Comparison of ENCODE assay signal across 9 cellular contexts in genomic region chr1:100188617-100189016, GRCh38. TPM values are rescaled to one million over a fixed set of nuclear protein-coding genes. Genes with fewer than 3 reads are reported as not detected.
A peak's percentile ranks its signal among the peaks of the same experiment; 100 is the strongest.
DNase-seq lines count a peak whose midpoint lies in the region; ATAC-seq and TF ChIP-seq lines count a peak whose summit lies in the region.
"Had no signal": no experiment of that assay in that cellular context is flagged by ENCODE, and none has a peak within 500 bp of the region (broad histone marks: within the 10 kb centered on the region; RNA-seq: fewer than 3 reads in every experiment).

No MANE protein-coding gene starts in this region.

- no peak overlapping the region for H2AFZ ChIP-seq in fibroblast of lung (ENCODE audit: low read length)

- H4K20me1 ChIP-seq in fibroblast of lung (ENCODE audit: control insufficient read depth, extremely low read depth, insufficient read depth, low read length): no peaks in the 10 kb centered on the region

- H3K9ac ChIP-seq in fibroblast of lung (ENCODE audit: insufficient read depth, low read length) (no peak overlapping the region), skeletal muscle tissue (ENCODE audit: low read depth in 1 of 3, low read length in 3 of 3) (peak overlapping the region; percentile 55 to 66 (median 60))

- H3K36me3 ChIP-seq in fibroblast of lung (ENCODE audit: control insufficient read depth, insufficient read depth, low read length): no peaks in the 10 kb centered on the region
- no peaks in the 10 kb centered on the region for H3K36me3 ChIP-seq in skeletal muscle tissue (ENCODE audit: control insufficient read depth in 3 of 3, insufficient read depth in 3 of 3, low read length in 3 of 3)

- no peak for ATAC-seq in GM21515 (IDR thresholded peaks at IDR 0.05; ENCODE audit: unreplicated experiment)

- DNase-seq in DMS153 (lab: John Stamatoyannopoulos, UW) (peak; percentile 4), DMS153 treated with DMSO at 0.1 percent for 48 hours (lab: John Stamatoyannopoulos, UW; ENCODE audit: unreplicated experiment) (no peak), NCI-H2107 treated with DMSO at 0.1 percent for 48 hours (lab: John Stamatoyannopoulos, UW; ENCODE audit: unreplicated experiment) (peak; percentile 98), fibroblast of lung (ENCODE audit: low read depth in 2 of 2) (peak; percentile 81 to 96), CD1c-positive myeloid dendritic cell (ENCODE audit: extremely low spot score) (no peak)
- DNase-seq in activated CD4-positive, CD25-positive, alpha-beta regulatory T cell treated with anti-CD3 and anti-CD28 coated beads, Interleukin-2, amount 50 U/mL, for 72 hours: no peak

- H3K27me3 ChIP-seq in fibroblast of lung (ENCODE audit: control insufficient read depth, insufficient read depth, low read length) (no peaks in the 10 kb centered on the region), skeletal muscle tissue (ENCODE audit: control insufficient read depth in 3 of 3, insufficient read depth in 3 of 3, low read length in 3 of 3) (no peaks in the 10 kb centered on the region)

- H3K27ac ChIP-seq in fibroblast of lung (ENCODE audit: insufficient read depth, low read length) (no peak overlapping the region), skeletal muscle tissue (ENCODE audit: low read depth, low read length) (peak overlapping the region; percentile 92)
- H3K27ac ChIP-seq: 22Rv1 had no signal

- H3K4me2 ChIP-seq in fibroblast of lung (ENCODE audit: extremely low read depth, insufficient read depth, low read length): no peak overlapping the region

- no peak for TF ChIP-seq CTCF in fibroblast of lung (conservative IDR thresholded peaks at IDR 0.05 in 1 of 2, IDR thresholded peaks at IDR 0.05 in 1 of 2; ENCODE audit: low read depth in 1 of 2, low read length in 2 of 2)

- H3K4me1 ChIP-seq in fibroblast of lung (ENCODE audit: control insufficient read depth, extremely low read depth, insufficient read depth, low read length) (no peaks in the 10 kb centered on the region), skeletal muscle tissue (ENCODE audit: control insufficient read depth in 3 of 3, insufficient read depth in 3 of 3, low read length in 3 of 3) (peaks cover 12 to 15% (median 14%) of the 10 kb centered on the region in 3 donors)

- no peaks in the 10 kb centered on the region for H3K9me3 ChIP-seq in fibroblast of lung (ENCODE audit: control insufficient read depth, insufficient read depth, low read depth, low read length)
- H3K9me3 ChIP-seq in skeletal muscle tissue (ENCODE audit: control insufficient read depth in 3 of 3, low read length in 3 of 3): no peaks in the 10 kb centered on the region

- H3K4me3 ChIP-seq in fibroblast of lung (replicated peaks in 1 of 4; ENCODE audit: control extremely low read depth in 1 of 4, insufficient read depth in 1 of 4, low read depth in 3 of 4, low read length in 4 of 4) (no peak overlapping the region), skeletal muscle tissue (ENCODE audit: low read length in 3 of 3) (peak overlapping the region in 2 of 3 donors; percentile 29 to 44)

- no peaks in the 10 kb centered on the region for H3K79me2 ChIP-seq in fibroblast of lung (ENCODE audit: control insufficient read depth, insufficient read depth, low read length)

RNA-seq across cellular contexts. Expression of gene LRRC39, which starts 10.6 kb away (rescaled TPM):
- total RNA-seq in fibroblast of lung (0.50 and 0.51 TPM in 2 replicates), skeletal muscle tissue (164 TPM)
- polyA plus RNA-seq in fibroblast of lung: 0.54 and 0.64 TPM in 2 replicates
- polyA plus RNA-seq in fibroblast of lung (2012): 0.21 and 0.23 TPM in 2 replicates
- polyA minus RNA-seq in fibroblast of lung (ENCODE audit: low replicate concordance): not detected in 2 replicates

RNA-seq across cellular contexts. Expression of gene TRMT13, which starts 55.7 kb away (rescaled TPM):
- total RNA-seq in fibroblast of lung (14.1 and 16.3 TPM in 2 replicates), skeletal muscle tissue (16.2 TPM)
- 9.2 and 10.4 TPM in 2 replicates for polyA plus RNA-seq in fibroblast of lung
- polyA plus RNA-seq in fibroblast of lung (2012): 7.1 and 7.7 TPM in 2 replicates
- not detected in 2 replicates for polyA minus RNA-seq in fibroblast of lung (ENCODE audit: low replicate concordance)

RNA-seq across cellular contexts. Expression of gene SASS6, which starts 55.9 kb away (rescaled TPM):
- total RNA-seq in fibroblast of lung (1.5 and 1.8 TPM in 2 replicates), skeletal muscle tissue (1.6 TPM)
- 0.79 and 1.7 TPM in 2 replicates for polyA plus RNA-seq in fibroblast of lung
- polyA plus RNA-seq in fibroblast of lung (2012): 1.0 and 1.9 TPM in 2 replicates
- polyA minus RNA-seq in fibroblast of lung (ENCODE audit: low replicate concordance): 0.52 TPM in 1 of 2 replicates, not detected in the other

Comparison
In these comparisons a context has a peak if more than half of its experiments do, and no peak if none do; other contexts are left out.
1. DNase-seq: peak in DMS153 (single experiment), NCI-H2107 treated with DMSO at 0.1 percent for 48 hours (single experiment) and fibroblast of lung (2 of 2); none in DMS153 treated with DMSO at 0.1 percent for 48 hours (single experiment), activated CD4-positive, CD25-positive, alpha-beta regulatory T cell treated with anti-CD3 and anti-CD28 coated beads, Interleukin-2, amount 50 U/mL, for 72 hours (single experiment) and CD1c-positive myeloid dendritic cell (single experiment).
2. H3K4me3 ChIP-seq: peak in skeletal muscle tissue (2 of 3); none in fibroblast of lung (0 of 4).
3. RNA of gene LRRC39, which starts 10.6 kb away (total RNA-seq): 164 TPM in skeletal muscle tissue (single experiment); 0.50 to 0.51 TPM in fibroblast of lung; every median in the first group is over 100 times any median in the second.